Comparison of ENCODE assay signal across 19 cellular contexts in the genomic region with DNA sequence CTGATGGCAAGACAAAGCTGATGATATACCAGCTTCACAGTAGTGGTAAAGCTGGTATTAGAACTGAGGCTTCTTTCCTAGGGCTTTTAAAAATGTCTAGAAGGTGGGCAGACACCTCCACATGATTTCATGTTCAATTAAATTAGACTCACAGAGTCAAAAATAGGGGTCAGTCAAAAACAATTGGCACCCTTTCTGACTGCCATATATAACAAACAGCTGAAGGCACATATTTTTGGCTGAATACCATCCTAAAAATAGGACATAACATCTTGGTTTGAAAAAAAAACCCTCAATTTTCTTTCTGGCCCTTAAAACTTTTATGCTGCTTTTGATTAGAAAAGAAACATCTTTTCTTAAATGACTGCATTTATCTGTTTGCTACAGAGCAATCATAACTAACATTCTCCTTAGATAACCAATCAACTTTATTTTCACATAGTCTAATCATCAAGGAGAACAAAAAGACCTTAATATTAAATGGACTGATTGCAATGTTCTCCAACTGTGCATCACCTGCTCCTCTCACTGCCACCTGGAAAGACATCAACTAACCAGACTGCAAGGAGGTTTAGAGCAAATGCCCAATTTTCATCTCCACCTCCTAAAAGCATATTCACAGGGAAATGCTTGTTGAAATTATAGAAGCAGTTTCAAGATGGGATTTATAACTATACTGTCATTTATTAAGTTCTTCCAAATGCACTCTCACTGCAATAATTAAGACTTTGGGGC. TPM values are rescaled to one million over a fixed set of nuclear protein-coding genes. Genes with fewer than 3 reads are reported as not detected.
DNase-seq lines count a peak whose midpoint lies in the region; ATAC-seq and TF ChIP-seq lines count a peak whose summit lies in the region.
"Had no signal": no experiment of that assay in that cellular context is flagged by ENCODE, and none has a peak within 500 bp of the region (broad histone marks: within the 10 kb centered on the region; RNA-seq: fewer than 3 reads in every experiment).

No MANE protein-coding gene starts in this region.

- peaks cover 30% of the 10 kb centered on the region for H3K4me1 Mint-ChIP-seq in activated T-cell treated with anti-CD3 and anti-CD28 coated beads, Interleukin-2, amount 50 U/mL, for 24 hours (ENCODE audit: low read depth)
- H3K4me1 Mint-ChIP-seq in HFFc6 (ENCODE audit: low read depth) (peaks cover 14% of the 10 kb centered on the region), neural crest cell (peaks cover 15% of the 10 kb centered on the region)
- peaks cover 20% of the 10 kb centered on the region for H3K4me1 Mint-ChIP-seq in activated naive CD8-positive, alpha-beta T cell treated with anti-CD3 and anti-CD28 coated beads for 36 hours

- peaks cover 36% of the 10 kb centered on the region for H3K36me3 Mint-ChIP-seq in activated T-cell treated with anti-CD3 and anti-CD28 coated beads, Interleukin-2, amount 50 U/mL, for 24 hours (ENCODE audit: low read depth)
- H3K36me3 Mint-ChIP-seq in HFFc6 (ENCODE audit: low read depth) (peaks cover 13% of the 10 kb centered on the region; the same call in 1 of the 2 replicates), neural crest cell (ENCODE audit: low read depth) (peaks cover 3% of the 10 kb centered on the region)
- H3K36me3 Mint-ChIP-seq in activated naive CD8-positive, alpha-beta T cell treated with anti-CD3 and anti-CD28 coated beads for 36 hours, result peaks cover 18% of the 10 kb centered on the region

- peak overlapping the region; percentile 89 for H3K4me3 Mint-ChIP-seq in activated T-cell treated with anti-CD3 and anti-CD28 coated beads, Interleukin-2, amount 50 U/mL, for 24 hours
- no peak overlapping the region for H3K4me3 Mint-ChIP-seq in HFFc6
- H3K4me3 Mint-ChIP-seq in activated naive CD8-positive, alpha-beta T cell treated with anti-CD3 and anti-CD28 coated beads for 36 hours, result peak overlapping the region; percentile 91
- H3K4me3 Mint-ChIP-seq in neural crest cell, result peak overlapping the region; percentile 29

- no peaks in the 10 kb centered on the region for H3K9me3 Mint-ChIP-seq in activated T-cell treated with anti-CD3 and anti-CD28 coated beads, Interleukin-2, amount 50 U/mL, for 24 hours
- H3K9me3 Mint-ChIP-seq in HFFc6 (no peaks in the 10 kb centered on the region), neural crest cell (no peaks in the 10 kb centered on the region)
- H3K9me3 Mint-ChIP-seq in activated naive CD8-positive, alpha-beta T cell treated with anti-CD3 and anti-CD28 coated beads for 36 hours, result no peaks in the 10 kb centered on the region
- H3K9me3 Mint-ChIP-seq: naive thymus-derived CD8-positive, alpha-beta T cell had no signal

- DNase-seq in activated T-cell treated with anti-CD3 and anti-CD28 coated beads, Interleukin-2, amount 50 U/mL, for 24 hours, result no peak
- DNase-seq in activated T-cell treated with anti-CD3 and anti-CD28 coated beads, Interleukin-2, amount 50 U/mL, for 48 hours, result no peak
- DNase-seq in HFFc6 (no peak), neural crest cell (ENCODE audit: low read depth, low spot score) (no peak), hippocampal formation (lab: John Stamatoyannopoulos, UW) (no peak), NK-92 (lab: John Stamatoyannopoulos, UW; ENCODE audit: unreplicated experiment) (no peak)
- no peak for DNase-seq in activated naive CD8-positive, alpha-beta T cell treated with anti-CD3 and anti-CD28 coated beads for 36 hours
- DNase-seq: activated effector memory CD4-positive, alpha-beta T cell treated with Interleukin-2 at 50 U/mL for 16 hours; aorta; heart left ventricle; left cardiac atrium; mesendoderm; NCI-H1105 treated with DMSO at 0.1 percent for 48 hours; NCI-H446 treated with DMSO at 0.1 percent for 48 hours; NK-92 treated with Interleukin-12 subunit alpha and Interleukin-12 subunit beta, amount 100 ng/mL, for 24 hours; ovary had no signal

- peak overlapping the region; percentile 88 for H3K27ac Mint-ChIP-seq in activated T-cell treated with anti-CD3 and anti-CD28 coated beads, Interleukin-2, amount 50 U/mL, for 24 hours
- H3K27ac Mint-ChIP-seq in HFFc6 (peak overlapping the region; percentile 30; the same call in 1 of the 2 replicates), neural crest cell (ENCODE audit: unreplicated experiment) (no peak overlapping the region)
- peak overlapping the region; percentile 93 for H3K27ac Mint-ChIP-seq in activated naive CD8-positive, alpha-beta T cell treated with anti-CD3 and anti-CD28 coated beads for 36 hours
- H3K27ac Mint-ChIP-seq: naive thymus-derived CD8-positive, alpha-beta T cell had no signal

- TF ChIP-seq CTCF in HFFc6 (IDR thresholded peaks at IDR 0.05) (no peak), neural crest cell (conservative IDR thresholded peaks at IDR 0.05) (no peak)

- no peaks in the 10 kb centered on the region for H3K27me3 Mint-ChIP-seq in activated T-cell treated with anti-CD3 and anti-CD28 coated beads, Interleukin-2, amount 50 U/mL, for 24 hours
- H3K27me3 Mint-ChIP-seq in HFFc6 (ENCODE audit: insufficient read depth), result no peaks in the 10 kb centered on the region
- H3K27me3 Mint-ChIP-seq in activated naive CD8-positive, alpha-beta T cell treated with anti-CD3 and anti-CD28 coated beads for 36 hours, result no peaks in the 10 kb centered on the region
- H3K27me3 Mint-ChIP-seq in neural crest cell (ENCODE audit: low read depth), result no peaks in the 10 kb centered on the region
- H3K27me3 Mint-ChIP-seq: naive thymus-derived CD8-positive, alpha-beta T cell had no signal

- no peak for ATAC-seq in GM21786 (IDR thresholded peaks at IDR 0.05; ENCODE audit: unreplicated experiment)
- ATAC-seq: heart left ventricle, HepG2, left cardiac atrium had no signal

RNA-seq across cellular contexts. Expression of a gene that starts 3.2 kb away (rescaled TPM):
- total RNA-seq in HFFc6 (2021; fragmentation: NEBNext Ultra II Directional; extraction: Animal tissue kit (Norgen Biotek cat#: 25700)), result 10 to 100 TPM; 25.7 to 32.7 (median 30.1) TPM
- total RNA-seq in activated naive CD8-positive, alpha-beta T cell treated with anti-CD3 and anti-CD28 coated beads for 36 hours, result 10 to 100 TPM; 17.0 to 18.2 TPM
- total RNA-seq in neural crest cell, result 15.0 and 15.8 TPM in 2 replicates

RNA-seq across cellular contexts. Expression of a gene that starts 3.3 kb away (rescaled TPM):
- 10 to 100 TPM; 47.9 to 62.0 (median 57.1) TPM for total RNA-seq in HFFc6 (2021; fragmentation: NEBNext Ultra II Directional; extraction: Animal tissue kit (Norgen Biotek cat#: 25700))
- total RNA-seq in activated naive CD8-positive, alpha-beta T cell treated with anti-CD3 and anti-CD28 coated beads for 36 hours, result 10 to 100 TPM; 47.7 to 48.5 TPM
- 51.7 and 55.2 TPM in 2 replicates for total RNA-seq in neural crest cell
